In genomic region chr7:47968852-47969774, GRCh38 we compare ENCODE assay signal across 8 cellular contexts. TPM values are rescaled to one million over a fixed set of nuclear protein-coding genes. Genes with fewer than 3 reads are reported as not detected.
DNase-seq lines count a peak whose midpoint lies in the region; ATAC-seq lines count a peak whose summit lies in the region.

No MANE protein-coding gene starts in this region.

- no peak overlapping the region for H3K4me3 Mint-ChIP-seq in activated T-cell treated with anti-CD3 and anti-CD28 coated beads, Interleukin-2, amount 50 U/mL, for 72 hours

- peaks cover 51% of the 10 kb centered on the region for H3K4me1 Mint-ChIP-seq in activated T-cell treated with anti-CD3 and anti-CD28 coated beads, Interleukin-2, amount 50 U/mL, for 72 hours (ENCODE audit: low read depth)

- H3K27ac Mint-ChIP-seq in activated T-cell treated with anti-CD3 and anti-CD28 coated beads, Interleukin-2, amount 50 U/mL, for 72 hours, result peak overlapping the region; percentile 72

- peaks cover 91% of the 10 kb centered on the region for H3K36me3 ChIP-seq in NT2/D1 (ENCODE audit: insufficient read depth, insufficient read length, low read length)

- H3K4me1 ChIP-seq in NT2/D1 (ENCODE audit: insufficient read depth, insufficient read length), result no peaks in the 10 kb centered on the region

- H3K4me3 ChIP-seq in NT2/D1 (ENCODE audit: insufficient read length, low read depth), result no peak overlapping the region

- H3K27me3 ChIP-seq in NT2/D1 (ENCODE audit: insufficient read depth, insufficient read length), result no peaks in the 10 kb centered on the region

- no peaks in the 10 kb centered on the region for H3K27me3 Mint-ChIP-seq in activated T-cell treated with anti-CD3 and anti-CD28 coated beads, Interleukin-2, amount 50 U/mL, for 72 hours (ENCODE audit: low read depth)

- DNase-seq in CD1c-positive myeloid dendritic cell (ENCODE audit: extremely low spot score), result peak; percentile 60
- peak; percentile 88 for DNase-seq in NT2/D1 (ENCODE audit: low read depth, low spot score)
- DNase-seq in activated T-cell treated with anti-CD3 and anti-CD28 coated beads, Interleukin-2, amount 50 U/mL, for 72 hours, result peak; percentile 63 to 65
- DNase-seq in fibroblast of peridontal ligament (ENCODE audit: extremely low read depth), result peak; percentile 73
- DNase-seq in nucleus accumbens (lab: John Stamatoyannopoulos, UW), result peak in 33 of 56 donors; percentile 3 to 69 (median 29)
- no peak for DNase-seq in NOMO-1 treated with DMSO at 0.1 percent for 48 hours (lab: John Stamatoyannopoulos, UW; ENCODE audit: unreplicated experiment)

- no peaks in the 10 kb centered on the region for H3K9me3 Mint-ChIP-seq in activated T-cell treated with anti-CD3 and anti-CD28 coated beads, Interleukin-2, amount 50 U/mL, for 72 hours

- H3K9ac ChIP-seq in NT2/D1 (ENCODE audit: insufficient read length, low read depth), result no peak overlapping the region

- H3K9me3 ChIP-seq in NT2/D1 (ENCODE audit: insufficient read depth, low read length), result no peaks in the 10 kb centered on the region

- peaks cover 21 to 32% of the 10 kb centered on the region in 2 donors for H3K36me3 Mint-ChIP-seq in activated T-cell treated with anti-CD3 and anti-CD28 coated beads, Interleukin-2, amount 50 U/mL, for 72 hours (ENCODE audit: insufficient read depth in 2 of 2)

- ATAC-seq in GM18909 (IDR thresholded peaks at IDR 0.05; ENCODE audit: poor library complexity, unreplicated experiment), result peak; percentile 89
- peak; percentile 67 for ATAC-seq in HG03457 (IDR thresholded peaks at IDR 0.05; ENCODE audit: unreplicated experiment)
- ATAC-seq in activated T-cell treated with anti-CD3 and anti-CD28 coated beads, Interleukin-2, amount 50 U/mL, for 72 hours (replicated peaks in 1 of 2), result peak; percentile 61 to 62

RNA-seq across cellular contexts. Expression of gene HUS1, which starts 10.3 kb away (rescaled TPM):
- 10 to 100 TPM; 38.3 to 41.1 TPM for total RNA-seq in activated T-cell treated with anti-CD3 and anti-CD28 coated beads, Interleukin-2, amount 50 U/mL, for 72 hours

RNA-seq across cellular contexts. Expression of gene PKD1L1, which starts 20.8 kb away (rescaled TPM):
- total RNA-seq in activated T-cell treated with anti-CD3 and anti-CD28 coated beads, Interleukin-2, amount 50 U/mL, for 72 hours, result under 1 TPM; 0.10 to 0.35 TPM

RNA-seq across cellular contexts. Expression of gene SUN3, which starts 59.8 kb away (rescaled TPM):
- under 1 TPM in 1 of 2 donors, not detected in 1; 0.99 TPM for total RNA-seq in activated T-cell treated with anti-CD3 and anti-CD28 coated beads, Interleukin-2, amount 50 U/mL, for 72 hours
